In genomic region chr22:43288807-43289417, GRCh38 we compare ENCODE assay signal across 17 cellular contexts. TPM values are rescaled to one million over a fixed set of nuclear protein-coding genes. Genes with fewer than 3 reads are reported as not detected.
A peak's percentile ranks its signal among the peaks of the same experiment; 100 is the strongest.
DNase-seq lines count a peak whose midpoint lies in the region; ATAC-seq, FAIRE-seq and TF ChIP-seq lines count a peak whose summit lies in the region.
"Had no signal": no experiment of that assay in that cellular context is flagged by ENCODE, and none has a peak within 500 bp of the region (broad histone marks: within the 10 kb centered on the region; RNA-seq: fewer than 3 reads in every experiment).

No MANE protein-coding gene starts in this region.

- H3K79me2 ChIP-seq in astrocyte (ENCODE audit: insufficient read depth, low read length) = no peaks in the 10 kb centered on the region

- H3K18ac ChIP-seq in mesenchymal stem cell (ENCODE audit: low read depth in 1 of 2, low read length in 2 of 2) = no peak overlapping the region

- H2AFZ ChIP-seq in astrocyte (ENCODE audit: low read depth, low read length) (peak overlapping the region; percentile 20), mesenchymal stem cell (ENCODE audit: low read depth, low read length) (no peak overlapping the region)

- 76% methylated on average over 12 of the region's 12 CpGs for WGBS in mesenchymal stem cell
- 76 to 77% methylated on average over 9 to 12 of the region's 12 CpGs for WGBS in testis, 2 donors

- no peaks in the 10 kb centered on the region for H4K20me1 ChIP-seq in astrocyte (ENCODE audit: insufficient read depth, low read length)

- ATAC-seq in activated CD8-positive, alpha-beta T cell treated with anti-CD3 and anti-CD28 coated beads, Interleukin-2, amount 10 ng/mL, durations not matched to agents 7 days and 5 days = peak; percentile 38
- no peak for ATAC-seq in activated CD8-positive, alpha-beta T cell treated with anti-CD3 and anti-CD28 coated beads for 36 hours
- ATAC-seq in GM21529 (IDR thresholded peaks at IDR 0.05; ENCODE audit: unreplicated experiment) (no peak), foreskin keratinocyte (no peak)

- intact Hi-C loops in activated CD8-positive, alpha-beta T cell treated with anti-CD3 and anti-CD28 coated beads for 36 hours (cut with micrococcal nuclease) = no loop called here
- intact Hi-C loops in testis (cut with DNase I; ENCODE audit: low total_unique reads) = no loop called here
- intact Hi-C loops in CD14-positive monocyte (cut with micrococcal nuclease) = no loop called here

- TF ChIP-seq CTCF in activated CD8-positive, alpha-beta T cell treated with anti-CD3 and anti-CD28 coated beads for 36 hours (IDR thresholded peaks at IDR 0.05) = no peak
- TF ChIP-seq CTCF in astrocyte (IDR thresholded peaks at IDR 0.05; ENCODE audit: insufficient read depth, low read depth, low read length) (no peak), testis (IDR thresholded peaks at IDR 0.05) (no peak), foreskin keratinocyte (conservative IDR thresholded peaks at IDR 0.05) (no peak), CD14-positive monocyte (IDR thresholded peaks at IDR 0.05) (no peak)

- peaks cover 2% of the 10 kb centered on the region for H3K27me3 Mint-ChIP-seq in activated CD8-positive, alpha-beta T cell treated with anti-CD3 and anti-CD28 coated beads, Interleukin-2, amount 10 ng/mL, durations not matched to agents 7 days and 5 days (ENCODE audit: low read depth)
- no peaks in the 10 kb centered on the region for H3K27me3 Mint-ChIP-seq in activated CD8-positive, alpha-beta T cell treated with anti-CD3 and anti-CD28 coated beads for 36 hours
- H3K27me3 Mint-ChIP-seq in astrocyte (ENCODE audit: low read depth, unreplicated experiment) (peaks cover 79% of the 10 kb centered on the region), CD14-positive monocyte (ENCODE audit: low read depth in 3 of 3) (peaks cover 0 to 9% (median 4%) of the 10 kb centered on the region in 3 donors)
- H3K27me3 Mint-ChIP-seq: activated T-cell treated with anti-CD3 and anti-CD28 coated beads, Interleukin-2, amount 50 U/mL, for 24 hours had no signal

- H2BK15ac ChIP-seq in mesenchymal stem cell (ENCODE audit: low read depth, poor library complexity, severe bottlenecking) = no peak overlapping the region

- H3K79me1 ChIP-seq in mesenchymal stem cell (replicated peaks; ENCODE audit: low read length, poor library complexity, severe bottlenecking) = no peaks in the 10 kb centered on the region

- no peak overlapping the region for H2BK12ac ChIP-seq in mesenchymal stem cell (ENCODE audit: low read length in 2 of 2)

- peak overlapping the region in 1 of 2 experiments; percentile 8 for H3K14ac ChIP-seq in mesenchymal stem cell (ENCODE audit: low read length in 2 of 2)

- H3K9me3 ChIP-seq in astrocyte (ENCODE audit: insufficient read depth, low read depth, low read length) (no peaks in the 10 kb centered on the region), mesenchymal stem cell (ENCODE audit: control insufficient read depth, low read length) (no peaks in the 10 kb centered on the region), testis (no peaks in the 10 kb centered on the region)

- no peaks in the 10 kb centered on the region for H3K9me3 Mint-ChIP-seq in activated CD8-positive, alpha-beta T cell treated with anti-CD3 and anti-CD28 coated beads, Interleukin-2, amount 10 ng/mL, durations not matched to agents 7 days and 5 days (ENCODE audit: insufficient read depth)
- H3K9me3 Mint-ChIP-seq in activated CD8-positive, alpha-beta T cell treated with anti-CD3 and anti-CD28 coated beads for 36 hours = no peaks in the 10 kb centered on the region
- H3K9me3 Mint-ChIP-seq in astrocyte (ENCODE audit: unreplicated experiment) (no peaks in the 10 kb centered on the region), CD14-positive monocyte (peaks cover 0 to 2% (median 0%) of the 10 kb centered on the region in 7 donors)
- H3K9me3 Mint-ChIP-seq: activated T-cell treated with anti-CD3 and anti-CD28 coated beads, Interleukin-2, amount 50 U/mL, for 24 hours; IgD-negative memory B cell had no signal

- peak overlapping the region; percentile 34 for H4K91ac ChIP-seq in mesenchymal stem cell (ENCODE audit: low read length)

- H3K4me3 Mint-ChIP-seq in activated CD8-positive, alpha-beta T cell treated with anti-CD3 and anti-CD28 coated beads, Interleukin-2, amount 10 ng/mL, durations not matched to agents 7 days and 5 days = no peak overlapping the region
- no peak overlapping the region for H3K4me3 Mint-ChIP-seq in activated CD8-positive, alpha-beta T cell treated with anti-CD3 and anti-CD28 coated beads for 36 hours
- H3K4me3 Mint-ChIP-seq in astrocyte (ENCODE audit: unreplicated experiment) = no peak overlapping the region
- no peak overlapping the region for H3K4me3 Mint-ChIP-seq in CD14-positive monocyte
- H3K4me3 Mint-ChIP-seq: activated T-cell treated with anti-CD3 and anti-CD28 coated beads, Interleukin-2, amount 50 U/mL, for 24 hours; IgD-negative memory B cell had no signal

- H3K27me3 ChIP-seq in astrocyte (ENCODE audit: insufficient read depth, low read length) = peaks cover 14% of the 10 kb centered on the region
- H3K27me3 ChIP-seq in mesenchymal stem cell (ENCODE audit: control insufficient read depth in 1 of 2, insufficient read depth in 1 of 2, low read length in 2 of 2) = peaks cover 27 to 91% of the 10 kb centered on the region in 2 experiments
- H3K27me3 ChIP-seq in testis = no peaks in the 10 kb centered on the region
- peaks cover 19% of the 10 kb centered on the region for H3K27me3 ChIP-seq in foreskin keratinocyte

- H3K36me3 ChIP-seq in astrocyte (ENCODE audit: insufficient read depth, low read length) = no peaks in the 10 kb centered on the region
- no peaks in the 10 kb centered on the region for H3K36me3 ChIP-seq in mesenchymal stem cell (ENCODE audit: control insufficient read depth in 1 of 2, insufficient read depth in 2 of 2, low read depth in 1 of 2, low read length in 2 of 2)
- no peaks in the 10 kb centered on the region for H3K36me3 ChIP-seq in testis (ENCODE audit: low read depth, missing control alignments)

- H3K9ac ChIP-seq in astrocyte (ENCODE audit: low read length) (no peak overlapping the region), mesenchymal stem cell (ENCODE audit: low read length) (peak overlapping the region; percentile 67)

- CTCF ChIA-PET in activated CD8-positive, alpha-beta T cell treated with anti-CD3 and anti-CD28 coated beads, Interleukin-2, amount 10 ng/mL, durations not matched to agents 7 days and 5 days (lab: Charles Lee) = interaction anchor here (1.1 to 2.7 kb wide), 3 partner anchors 15 to 57 kb away, joined by 4 to 15 read pairs (median 7); no protein-coding TSS in a partner anchor
- CTCF ChIA-PET in activated CD8-positive, alpha-beta T cell treated with anti-CD3 and anti-CD28 coated beads for 36 hours (lab: Charles Lee) = interaction anchor here (1.6 kb wide), 1 partner anchor 57 kb away, joined by 4 read pairs; no protein-coding TSS in a partner anchor

- no peak overlapping the region for H3K27ac ChIP-seq in astrocyte (ENCODE audit: low read depth, low read length)
- H3K27ac ChIP-seq in mesenchymal stem cell (ENCODE audit: low read length, poor library complexity, severe bottlenecking) = no peak overlapping the region
- peak overlapping the region; percentile 63 to 66 for H3K27ac ChIP-seq in testis
- no peak overlapping the region for H3K27ac ChIP-seq in foreskin keratinocyte
- H3K27ac ChIP-seq: VCaP had no signal

- no peak for TF ChIP-seq POLR2A in testis (IDR thresholded peaks at IDR 0.05)

- peaks cover 14% of the 10 kb centered on the region for H3K4me1 Mint-ChIP-seq in activated CD8-positive, alpha-beta T cell treated with anti-CD3 and anti-CD28 coated beads, Interleukin-2, amount 10 ng/mL, durations not matched to agents 7 days and 5 days (ENCODE audit: low read depth)
- H3K4me1 Mint-ChIP-seq in activated CD8-positive, alpha-beta T cell treated with anti-CD3 and anti-CD28 coated beads for 36 hours (ENCODE audit: low read depth) = peaks cover 1% of the 10 kb centered on the region
- H3K4me1 Mint-ChIP-seq in astrocyte (ENCODE audit: low read depth, unreplicated experiment) (peaks cover 5% of the 10 kb centered on the region), CD14-positive monocyte (peaks cover 23% of the 10 kb centered on the region)

- H3K27ac Mint-ChIP-seq in activated CD8-positive, alpha-beta T cell treated with anti-CD3 and anti-CD28 coated beads, Interleukin-2, amount 10 ng/mL, durations not matched to agents 7 days and 5 days = peak overlapping the region; percentile 63
- no peak overlapping the region for H3K27ac Mint-ChIP-seq in activated CD8-positive, alpha-beta T cell treated with anti-CD3 and anti-CD28 coated beads for 36 hours
- H3K27ac Mint-ChIP-seq in astrocyte (ENCODE audit: unreplicated experiment) (no peak overlapping the region), CD14-positive monocyte (no peak overlapping the region)
- H3K27ac Mint-ChIP-seq: activated T-cell treated with anti-CD3 and anti-CD28 coated beads, Interleukin-2, amount 50 U/mL, for 24 hours; IgD-negative memory B cell had no signal

- no peak overlapping the region for H2BK5ac ChIP-seq in mesenchymal stem cell (ENCODE audit: low read depth, low read length, poor library complexity, severe bottlenecking)

- H3K4me3 ChIP-seq in astrocyte (ENCODE audit: insufficient read depth, low read depth, low read length) (peak overlapping the region; percentile 1), mesenchymal stem cell (ENCODE audit: insufficient read depth in 1 of 2, low read depth in 1 of 2, low read length in 2 of 2) (peak overlapping the region in 1 of 2 experiments; percentile 78), testis (no peak overlapping the region)

- H4K8ac ChIP-seq in mesenchymal stem cell (ENCODE audit: low read length) = peak overlapping the region; percentile 62

- POLR2A ChIA-PET in activated CD8-positive, alpha-beta T cell treated with anti-CD3 and anti-CD28 coated beads, Interleukin-2, amount 10 ng/mL, durations not matched to agents 7 days and 5 days (lab: Charles Lee) = interaction anchor here (0.8 kb wide), 1 partner anchor 93 kb away, joined by 3 read pairs; no protein-coding TSS in a partner anchor
- POLR2A ChIA-PET in activated CD8-positive, alpha-beta T cell treated with anti-CD3 and anti-CD28 coated beads for 36 hours (lab: Charles Lee) = interaction anchor here (0.6 to 1.0 kb wide), 2 partner anchors 12 to 25 kb away, joined by 3 read pairs; no protein-coding TSS in a partner anchor

- peak overlapping the region; percentile 74 for H3K4me2 ChIP-seq in astrocyte (ENCODE audit: low read length)
- H3K4me2 ChIP-seq in mesenchymal stem cell (ENCODE audit: low read length, poor library complexity, severe bottlenecking) = no peak overlapping the region

- no peak for FAIRE-seq in astrocyte (lab: Jason Lieb, UNC)
- FAIRE-seq: A204.1, GM12891 had no signal

- H3K4me1 ChIP-seq in astrocyte (ENCODE audit: insufficient read depth, low read length) = peaks cover 5% of the 10 kb centered on the region
- H3K4me1 ChIP-seq in mesenchymal stem cell (ENCODE audit: control insufficient read depth, insufficient read depth, low read depth, low read length) = peaks cover 15% of the 10 kb centered on the region
- H3K4me1 ChIP-seq in testis = peaks cover 28% of the 10 kb centered on the region
- no peaks in the 10 kb centered on the region for H3K4me1 ChIP-seq in foreskin keratinocyte

- DNase-seq in activated CD8-positive, alpha-beta T cell treated with anti-CD3 and anti-CD28 coated beads, Interleukin-2, amount 10 ng/mL, durations not matched to agents 7 days and 5 days = no peak
- no peak for DNase-seq in activated CD8-positive, alpha-beta T cell treated with anti-CD3 and anti-CD28 coated beads for 36 hours
- no peak for DNase-seq in astrocyte (ENCODE audit: low read depth)
- no peak for DNase-seq in mesenchymal stem cell
- no peak for DNase-seq in testis
- no peak for DNase-seq in foreskin keratinocyte
- DNase-seq in CD14-positive monocyte (ENCODE audit: low spot score) = no peak
- DNase-seq: activated T-cell treated with anti-CD3 and anti-CD28 coated beads, Interleukin-2, amount 50 U/mL, for 24 hours; effector memory CD4-positive, alpha-beta T cell; HCEC 1CT; NCI-H187; NCI-H748 treated with DMSO at 0.1 percent for 48 hours had no signal

- H2AK5ac ChIP-seq in mesenchymal stem cell (ENCODE audit: low read length, severe bottlenecking) = no peak overlapping the region

- H3K4ac ChIP-seq in mesenchymal stem cell (ENCODE audit: low read depth in 1 of 2, low read length in 2 of 2) = peak overlapping the region in 1 of 2 experiments; percentile 54

- no peak overlapping the region for H2BK120ac ChIP-seq in mesenchymal stem cell (ENCODE audit: low read depth, low read length)

- no peaks in the 10 kb centered on the region for H3K36me3 Mint-ChIP-seq in activated CD8-positive, alpha-beta T cell treated with anti-CD3 and anti-CD28 coated beads, Interleukin-2, amount 10 ng/mL, durations not matched to agents 7 days and 5 days (ENCODE audit: low read depth)
- H3K36me3 Mint-ChIP-seq in activated CD8-positive, alpha-beta T cell treated with anti-CD3 and anti-CD28 coated beads for 36 hours (ENCODE audit: low read depth) = no peaks in the 10 kb centered on the region
- H3K36me3 Mint-ChIP-seq in astrocyte (ENCODE audit: low read depth, unreplicated experiment) = no peaks in the 10 kb centered on the region
- H3K36me3 Mint-ChIP-seq in CD14-positive monocyte = no peaks in the 10 kb centered on the region
- H3K36me3 Mint-ChIP-seq: IgD-negative memory B cell had no signal

- H3K23ac ChIP-seq in mesenchymal stem cell (ENCODE audit: low read length in 2 of 2) = no peak overlapping the region

RNA-seq across cellular contexts. Expression of gene SCUBE1, which starts 54.3 kb away (rescaled TPM):
- total RNA-seq in activated CD8-positive, alpha-beta T cell treated with anti-CD3 and anti-CD28 coated beads, Interleukin-2, amount 10 ng/mL, durations not matched to agents 7 days and 5 days = under 1 TPM in 1 of 2 experiments, not detected in 1; 0.03 TPM
- total RNA-seq in activated CD8-positive, alpha-beta T cell treated with anti-CD3 and anti-CD28 coated beads for 36 hours = under 1 TPM in 1 of 2 experiments, not detected in 1; 0.07 TPM
- 0.02 and 0.07 TPM in 2 replicates for total RNA-seq in astrocyte
- polyA plus RNA-seq in mesenchymal stem cell (2013, experiment 1 of 2) = 13.4 TPM
- polyA plus RNA-seq in mesenchymal stem cell (2013, experiment 2 of 2) = 14.1 TPM
- 10 to 100 TPM; 23.5 to 28.9 TPM for total RNA-seq in testis
- 11.0 TPM for polyA plus RNA-seq in testis (ENCODE audit: insufficient read depth, low read depth, low replicate concordance)
- not detected in 2 replicates for total RNA-seq in foreskin keratinocyte
- not detected in 2 replicates for polyA plus RNA-seq in foreskin keratinocyte
- polyA plus RNA-seq in CD14-positive monocyte = under 1 TPM; 0.20 to 0.26 TPM
- polyA plus RNA-seq: IgD-negative memory B cell had no signal

Comparison
In these comparisons a context has a peak if more than half of its experiments do, and no peak if none do; other contexts are left out.
1. H3K27ac ChIP-seq: peak in testis (2 of 2); none in astrocyte (single experiment), mesenchymal stem cell (single experiment) and foreskin keratinocyte (single experiment).
2. RNA of gene SCUBE1, which starts 54.3 kb away (total RNA-seq): 23.5 to 28.9 TPM in testis; 0.02 to 0.07 TPM in astrocyte, 0.07 TPM in activated CD8-positive, alpha-beta T cell treated with anti-CD3 and anti-CD28 coated beads for 36 hours, 0.03 TPM in activated CD8-positive, alpha-beta T cell treated with anti-CD3 and anti-CD28 coated beads, Interleukin-2, amount 10 ng/mL, durations not matched to agents 7 days and 5 days and not detected in foreskin keratinocyte; every median in the first group is over 10 times any median in the second.